In the genomic region with DNA sequence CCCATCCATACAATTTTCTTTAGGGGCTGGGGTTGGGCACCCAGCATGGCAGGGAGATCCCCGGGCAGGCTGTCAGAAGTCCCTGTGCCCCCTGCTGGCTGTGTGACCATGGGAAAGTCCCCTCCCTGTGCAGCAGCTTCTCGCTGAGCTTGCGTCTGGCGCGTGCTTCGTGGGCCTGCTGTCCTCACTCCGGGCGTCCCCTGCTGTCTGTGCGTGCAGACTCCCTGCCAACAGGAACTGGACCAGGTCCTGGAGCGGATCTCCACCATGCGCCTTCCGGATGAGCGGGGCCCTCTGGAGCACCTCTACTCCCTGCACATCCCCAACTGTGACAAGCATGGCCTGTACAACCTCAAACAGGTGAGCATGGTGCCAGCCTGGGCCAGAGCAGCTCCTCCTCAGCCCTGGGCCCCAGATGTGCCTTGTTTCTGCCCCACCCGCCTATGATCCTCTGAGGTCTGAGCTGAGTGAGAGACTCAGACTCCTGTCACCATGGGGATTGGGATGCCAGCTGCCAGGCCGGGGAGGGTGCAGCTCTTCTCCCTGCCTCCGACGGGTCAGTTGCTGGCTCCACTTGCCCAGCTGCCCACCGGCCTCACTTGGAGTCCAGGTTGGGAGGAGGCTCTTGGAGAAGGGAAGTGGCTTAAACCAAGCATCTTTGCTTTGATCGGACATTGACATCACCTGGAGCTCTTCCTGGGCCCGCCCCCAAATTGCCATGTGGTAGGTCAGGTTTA, we compare ENCODE assay signal across 2 cellular contexts.
TF ChIP-seq lines count a peak whose summit lies in the region.

No MANE protein-coding gene starts in this region.

TF ChIP-seq in WTC11, 78 proteins besides CTCF, POLR2A, EP300 and RAD21 (continued from another document):
- TF ChIP-seq, protein P1, sequence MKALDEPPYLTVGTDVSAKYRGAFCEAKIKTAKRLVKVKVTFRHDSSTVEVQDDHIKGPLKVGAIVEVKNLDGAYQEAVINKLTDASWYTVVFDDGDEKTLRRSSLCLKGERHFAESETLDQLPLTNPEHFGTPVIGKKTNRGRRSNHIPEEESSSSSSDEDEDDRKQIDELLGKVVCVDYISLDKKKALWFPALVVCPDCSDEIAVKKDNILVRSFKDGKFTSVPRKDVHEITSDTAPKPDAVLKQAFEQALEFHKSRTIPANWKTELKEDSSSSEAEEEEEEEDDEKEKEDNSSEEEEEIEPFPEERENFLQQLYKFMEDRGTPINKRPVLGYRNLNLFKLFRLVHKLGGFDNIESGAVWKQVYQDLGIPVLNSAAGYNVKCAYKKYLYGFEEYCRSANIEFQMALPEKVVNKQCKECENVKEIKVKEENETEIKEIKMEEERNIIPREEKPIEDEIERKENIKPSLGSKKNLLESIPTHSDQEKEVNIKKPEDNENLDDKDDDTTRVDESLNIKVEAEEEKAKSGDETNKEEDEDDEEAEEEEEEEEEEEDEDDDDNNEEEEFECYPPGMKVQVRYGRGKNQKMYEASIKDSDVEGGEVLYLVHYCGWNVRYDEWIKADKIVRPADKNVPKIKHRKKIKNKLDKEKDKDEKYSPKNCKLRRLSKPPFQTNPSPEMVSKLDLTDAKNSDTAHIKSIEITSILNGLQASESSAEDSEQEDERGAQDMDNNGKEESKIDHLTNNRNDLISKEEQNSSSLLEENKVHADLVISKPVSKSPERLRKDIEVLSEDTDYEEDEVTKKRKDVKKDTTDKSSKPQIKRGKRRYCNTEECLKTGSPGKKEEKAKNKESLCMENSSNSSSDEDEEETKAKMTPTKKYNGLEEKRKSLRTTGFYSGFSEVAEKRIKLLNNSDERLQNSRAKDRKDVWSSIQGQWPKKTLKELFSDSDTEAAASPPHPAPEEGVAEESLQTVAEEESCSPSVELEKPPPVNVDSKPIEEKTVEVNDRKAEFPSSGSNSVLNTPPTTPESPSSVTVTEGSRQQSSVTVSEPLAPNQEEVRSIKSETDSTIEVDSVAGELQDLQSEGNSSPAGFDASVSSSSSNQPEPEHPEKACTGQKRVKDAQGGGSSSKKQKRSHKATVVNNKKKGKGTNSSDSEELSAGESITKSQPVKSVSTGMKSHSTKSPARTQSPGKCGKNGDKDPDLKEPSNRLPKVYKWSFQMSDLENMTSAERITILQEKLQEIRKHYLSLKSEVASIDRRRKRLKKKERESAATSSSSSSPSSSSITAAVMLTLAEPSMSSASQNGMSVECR (CRISPR knock-in tag; IDR thresholded peaks at IDR 0.05; ENCODE audit: borderline replicate concordance) = no peak
- no peak for TF ChIP-seq ZNF138 (CRISPR knock-in tag; conservative IDR thresholded peaks at IDR 0.05)
- no peak for TF ChIP-seq RELA (CRISPR knock-in tag; IDR thresholded peaks at IDR 0.05; ENCODE audit: borderline replicate concordance)
- TF ChIP-seq KAT7 (CRISPR knock-in tag; IDR thresholded peaks at IDR 0.05; ENCODE audit: borderline replicate concordance) = no peak
- no peak for TF ChIP-seq NFYB (CRISPR knock-in tag; conservative IDR thresholded peaks at IDR 0.05; ENCODE audit: low read depth)

TF ChIP-seq in HepG2, 621 proteins besides CTCF, POLR2A, EP300 and RAD21 (continued from another document and continues in another):
- TF ChIP-seq ZNF563 (CRISPR knock-in tag; IDR thresholded peaks at IDR 0.05) (no peak), ZNF782 (CRISPR knock-in tag; IDR thresholded peaks at IDR 0.05; ENCODE audit: borderline replicate concordance) (0 out of 2 replicates have a peak, but pooled peaks have one; percentile 30), PITX1 (CRISPR knock-in tag; IDR thresholded peaks at IDR 0.05) (peak; percentile 37; the same call in 1 of the 2 replicates), ZNF17 (CRISPR knock-in tag; IDR thresholded peaks at IDR 0.05) (no peak), HOXA3 (CRISPR knock-in tag; IDR thresholded peaks at IDR 0.05) (peak; percentile 17; the same call in 1 of the 2 replicates), SETDB1 (CRISPR knock-in tag; IDR thresholded peaks at IDR 0.05; ENCODE audit: borderline replicate concordance) (0 out of 2 replicates have a peak, but pooled peaks have one; percentile 23), SP2 (CRISPR knock-in tag; IDR thresholded peaks at IDR 0.05) (0 out of 2 replicates have a peak, but pooled peaks have one; percentile 27), ZNF569 (CRISPR knock-in tag; IDR thresholded peaks at IDR 0.05; ENCODE audit: borderline replicate concordance) (no peak), MAFK (conservative IDR thresholded peaks at IDR 0.05 in 1 of 2, IDR thresholded peaks at IDR 0.05 in 1 of 2; ENCODE audit: low read length in 2 of 2) (0 out of 4 replicates have a peak, but pooled peaks have one; percentile 11 to 39), ZNF549 (CRISPR knock-in tag; IDR thresholded peaks at IDR 0.05) (no peak), SMC3 (IDR thresholded peaks at IDR 0.05; ENCODE audit: low read length) (peak; percentile 64), SALL1 (CRISPR knock-in tag; IDR thresholded peaks at IDR 0.05) (0 out of 2 replicates have a peak, but pooled peaks have one; percentile 13)
- TF ChIP-seq, protein P2, sequence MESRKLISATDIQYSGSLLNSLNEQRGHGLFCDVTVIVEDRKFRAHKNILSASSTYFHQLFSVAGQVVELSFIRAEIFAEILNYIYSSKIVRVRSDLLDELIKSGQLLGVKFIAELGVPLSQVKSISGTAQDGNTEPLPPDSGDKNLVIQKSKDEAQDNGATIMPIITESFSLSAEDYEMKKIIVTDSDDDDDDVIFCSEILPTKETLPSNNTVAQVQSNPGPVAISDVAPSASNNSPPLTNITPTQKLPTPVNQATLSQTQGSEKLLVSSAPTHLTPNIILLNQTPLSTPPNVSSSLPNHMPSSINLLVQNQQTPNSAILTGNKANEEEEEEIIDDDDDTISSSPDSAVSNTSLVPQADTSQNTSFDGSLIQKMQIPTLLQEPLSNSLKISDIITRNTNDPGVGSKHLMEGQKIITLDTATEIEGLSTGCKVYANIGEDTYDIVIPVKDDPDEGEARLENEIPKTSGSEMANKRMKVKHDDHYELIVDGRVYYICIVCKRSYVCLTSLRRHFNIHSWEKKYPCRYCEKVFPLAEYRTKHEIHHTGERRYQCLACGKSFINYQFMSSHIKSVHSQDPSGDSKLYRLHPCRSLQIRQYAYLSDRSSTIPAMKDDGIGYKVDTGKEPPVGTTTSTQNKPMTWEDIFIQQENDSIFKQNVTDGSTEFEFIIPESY (CRISPR knock-in tag; IDR thresholded peaks at IDR 0.05) = peak; percentile 81; the same call in 1 of the 2 replicates
- TF ChIP-seq, protein P3, sequence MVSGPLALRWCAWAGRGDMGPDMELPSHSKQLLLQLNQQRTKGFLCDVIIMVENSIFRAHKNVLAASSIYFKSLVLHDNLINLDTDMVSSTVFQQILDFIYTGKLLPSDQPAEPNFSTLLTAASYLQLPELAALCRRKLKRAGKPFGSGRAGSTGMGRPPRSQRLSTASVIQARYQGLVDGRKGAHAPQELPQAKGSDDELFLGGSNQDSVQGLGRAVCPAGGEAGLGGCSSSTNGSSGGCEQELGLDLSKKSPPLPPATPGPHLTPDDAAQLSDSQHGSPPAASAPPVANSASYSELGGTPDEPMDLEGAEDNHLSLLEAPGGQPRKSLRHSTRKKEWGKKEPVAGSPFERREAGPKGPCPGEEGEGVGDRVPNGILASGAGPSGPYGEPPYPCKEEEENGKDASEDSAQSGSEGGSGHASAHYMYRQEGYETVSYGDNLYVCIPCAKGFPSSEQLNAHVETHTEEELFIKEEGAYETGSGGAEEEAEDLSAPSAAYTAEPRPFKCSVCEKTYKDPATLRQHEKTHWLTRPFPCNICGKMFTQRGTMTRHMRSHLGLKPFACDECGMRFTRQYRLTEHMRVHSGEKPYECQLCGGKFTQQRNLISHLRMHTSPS (CRISPR knock-in tag; IDR thresholded peaks at IDR 0.05; ENCODE audit: low read depth) = 0 out of 2 replicates have a peak, but pooled peaks have one; percentile 32
- TF ChIP-seq, protein P4, sequence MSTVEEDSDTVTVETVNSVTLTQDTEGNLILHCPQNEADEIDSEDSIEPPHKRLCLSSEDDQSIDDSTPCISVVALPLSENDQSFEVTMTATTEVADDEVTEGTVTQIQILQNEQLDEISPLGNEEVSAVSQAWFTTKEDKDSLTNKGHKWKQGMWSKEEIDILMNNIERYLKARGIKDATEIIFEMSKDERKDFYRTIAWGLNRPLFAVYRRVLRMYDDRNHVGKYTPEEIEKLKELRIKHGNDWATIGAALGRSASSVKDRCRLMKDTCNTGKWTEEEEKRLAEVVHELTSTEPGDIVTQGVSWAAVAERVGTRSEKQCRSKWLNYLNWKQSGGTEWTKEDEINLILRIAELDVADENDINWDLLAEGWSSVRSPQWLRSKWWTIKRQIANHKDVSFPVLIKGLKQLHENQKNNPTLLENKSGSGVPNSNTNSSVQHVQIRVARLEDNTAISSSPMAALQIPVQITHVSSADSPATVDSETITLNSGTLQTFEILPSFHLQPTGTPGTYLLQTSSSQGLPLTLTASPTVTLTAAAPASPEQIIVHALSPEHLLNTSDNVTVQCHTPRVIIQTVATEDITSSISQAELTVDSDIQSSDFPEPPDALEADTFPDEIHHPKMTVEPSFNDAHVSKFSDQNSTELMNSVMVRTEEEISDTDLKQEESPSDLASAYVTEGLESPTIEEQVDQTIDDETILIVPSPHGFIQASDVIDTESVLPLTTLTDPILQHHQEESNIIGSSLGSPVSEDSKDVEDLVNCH (CRISPR knock-in tag; IDR thresholded peaks at IDR 0.05) = no peak
- TF ChIP-seq, protein P5, sequence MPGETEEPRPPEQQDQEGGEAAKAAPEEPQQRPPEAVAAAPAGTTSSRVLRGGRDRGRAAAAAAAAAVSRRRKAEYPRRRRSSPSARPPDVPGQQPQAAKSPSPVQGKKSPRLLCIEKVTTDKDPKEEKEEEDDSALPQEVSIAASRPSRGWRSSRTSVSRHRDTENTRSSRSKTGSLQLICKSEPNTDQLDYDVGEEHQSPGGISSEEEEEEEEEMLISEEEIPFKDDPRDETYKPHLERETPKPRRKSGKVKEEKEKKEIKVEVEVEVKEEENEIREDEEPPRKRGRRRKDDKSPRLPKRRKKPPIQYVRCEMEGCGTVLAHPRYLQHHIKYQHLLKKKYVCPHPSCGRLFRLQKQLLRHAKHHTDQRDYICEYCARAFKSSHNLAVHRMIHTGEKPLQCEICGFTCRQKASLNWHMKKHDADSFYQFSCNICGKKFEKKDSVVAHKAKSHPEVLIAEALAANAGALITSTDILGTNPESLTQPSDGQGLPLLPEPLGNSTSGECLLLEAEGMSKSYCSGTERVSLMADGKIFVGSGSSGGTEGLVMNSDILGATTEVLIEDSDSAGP (CRISPR knock-in tag; IDR thresholded peaks at IDR 0.05; ENCODE audit: borderline replicate concordance) = peak; percentile 41; the same call in 1 of the 2 replicates
- TF ChIP-seq, protein P6, sequence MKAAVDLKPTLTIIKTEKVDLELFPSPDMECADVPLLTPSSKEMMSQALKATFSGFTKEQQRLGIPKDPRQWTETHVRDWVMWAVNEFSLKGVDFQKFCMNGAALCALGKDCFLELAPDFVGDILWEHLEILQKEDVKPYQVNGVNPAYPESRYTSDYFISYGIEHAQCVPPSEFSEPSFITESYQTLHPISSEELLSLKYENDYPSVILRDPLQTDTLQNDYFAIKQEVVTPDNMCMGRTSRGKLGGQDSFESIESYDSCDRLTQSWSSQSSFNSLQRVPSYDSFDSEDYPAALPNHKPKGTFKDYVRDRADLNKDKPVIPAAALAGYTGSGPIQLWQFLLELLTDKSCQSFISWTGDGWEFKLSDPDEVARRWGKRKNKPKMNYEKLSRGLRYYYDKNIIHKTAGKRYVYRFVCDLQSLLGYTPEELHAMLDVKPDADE (CRISPR knock-in tag; IDR thresholded peaks at IDR 0.05) = no peak
- TF ChIP-seq, protein P7, sequence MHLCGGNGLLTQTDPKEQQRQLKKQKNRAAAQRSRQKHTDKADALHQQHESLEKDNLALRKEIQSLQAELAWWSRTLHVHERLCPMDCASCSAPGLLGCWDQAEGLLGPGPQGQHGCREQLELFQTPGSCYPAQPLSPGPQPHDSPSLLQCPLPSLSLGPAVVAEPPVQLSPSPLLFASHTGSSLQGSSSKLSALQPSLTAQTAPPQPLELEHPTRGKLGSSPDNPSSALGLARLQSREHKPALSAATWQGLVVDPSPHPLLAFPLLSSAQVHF (CRISPR knock-in tag; IDR thresholded peaks at IDR 0.05) = no peak
- TF ChIP-seq, protein P8, sequence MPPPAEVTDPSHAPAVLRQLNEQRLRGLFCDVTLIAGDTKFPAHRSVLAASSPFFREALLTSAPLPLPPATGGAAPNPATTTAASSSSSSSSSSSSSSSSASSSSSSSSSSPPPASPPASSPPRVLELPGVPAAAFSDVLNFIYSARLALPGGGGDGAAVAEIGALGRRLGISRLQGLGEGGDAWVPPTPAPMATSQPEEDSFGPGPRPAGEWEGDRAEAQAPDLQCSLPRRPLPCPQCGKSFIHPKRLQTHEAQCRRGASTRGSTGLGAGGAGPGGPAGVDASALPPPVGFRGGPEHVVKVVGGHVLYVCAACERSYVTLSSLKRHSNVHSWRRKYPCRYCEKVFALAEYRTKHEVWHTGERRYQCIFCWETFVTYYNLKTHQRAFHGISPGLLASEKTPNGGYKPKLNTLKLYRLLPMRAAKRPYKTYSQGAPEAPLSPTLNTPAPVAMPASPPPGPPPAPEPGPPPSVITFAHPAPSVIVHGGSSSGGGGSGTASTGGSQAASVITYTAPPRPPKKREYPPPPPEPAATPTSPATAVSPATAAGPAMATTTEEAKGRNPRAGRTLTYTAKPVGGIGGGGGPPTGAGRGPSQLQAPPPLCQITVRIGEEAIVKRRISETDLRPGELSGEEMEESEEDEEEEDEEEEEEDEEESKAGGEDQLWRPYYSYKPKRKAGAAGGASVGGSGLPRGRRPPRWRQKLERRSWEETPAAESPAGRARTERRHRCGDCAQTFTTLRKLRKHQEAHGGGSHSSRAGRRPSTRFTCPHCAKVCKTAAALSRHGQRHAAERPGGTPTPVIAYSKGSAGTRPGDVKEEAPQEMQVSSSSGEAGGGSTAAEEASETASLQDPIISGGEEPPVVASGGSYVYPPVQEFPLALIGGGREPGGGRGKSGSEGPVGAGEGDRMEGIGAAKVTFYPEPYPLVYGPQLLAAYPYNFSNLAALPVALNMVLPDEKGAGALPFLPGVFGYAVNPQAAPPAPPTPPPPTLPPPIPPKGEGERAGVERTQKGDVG (CRISPR knock-in tag; IDR thresholded peaks at IDR 0.05; ENCODE audit: borderline replicate concordance) = peak; percentile 87
- TF ChIP-seq, protein P9, sequence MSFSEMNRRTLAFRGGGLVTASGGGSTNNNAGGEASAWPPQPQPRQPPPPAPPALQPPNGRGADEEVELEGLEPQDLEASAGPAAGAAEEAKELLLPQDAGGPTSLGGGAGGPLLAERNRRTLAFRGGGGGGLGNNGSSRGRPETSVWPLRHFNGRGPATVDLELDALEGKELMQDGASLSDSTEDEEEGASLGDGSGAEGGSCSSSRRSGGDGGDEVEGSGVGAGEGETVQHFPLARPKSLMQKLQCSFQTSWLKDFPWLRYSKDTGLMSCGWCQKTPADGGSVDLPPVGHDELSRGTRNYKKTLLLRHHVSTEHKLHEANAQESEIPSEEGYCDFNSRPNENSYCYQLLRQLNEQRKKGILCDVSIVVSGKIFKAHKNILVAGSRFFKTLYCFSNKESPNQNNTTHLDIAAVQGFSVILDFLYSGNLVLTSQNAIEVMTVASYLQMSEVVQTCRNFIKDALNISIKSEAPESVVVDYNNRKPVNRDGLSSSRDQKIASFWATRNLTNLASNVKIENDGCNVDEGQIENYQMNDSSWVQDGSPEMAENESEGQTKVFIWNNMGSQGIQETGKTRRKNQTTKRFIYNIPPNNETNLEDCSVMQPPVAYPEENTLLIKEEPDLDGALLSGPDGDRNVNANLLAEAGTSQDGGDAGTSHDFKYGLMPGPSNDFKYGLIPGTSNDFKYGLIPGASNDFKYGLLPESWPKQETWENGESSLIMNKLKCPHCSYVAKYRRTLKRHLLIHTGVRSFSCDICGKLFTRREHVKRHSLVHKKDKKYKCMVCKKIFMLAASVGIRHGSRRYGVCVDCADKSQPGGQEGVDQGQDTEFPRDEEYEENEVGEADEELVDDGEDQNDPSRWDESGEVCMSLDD (CRISPR knock-in tag; IDR thresholded peaks at IDR 0.05; ENCODE audit: borderline replicate concordance) = no peak
- TF ChIP-seq, protein P10, sequence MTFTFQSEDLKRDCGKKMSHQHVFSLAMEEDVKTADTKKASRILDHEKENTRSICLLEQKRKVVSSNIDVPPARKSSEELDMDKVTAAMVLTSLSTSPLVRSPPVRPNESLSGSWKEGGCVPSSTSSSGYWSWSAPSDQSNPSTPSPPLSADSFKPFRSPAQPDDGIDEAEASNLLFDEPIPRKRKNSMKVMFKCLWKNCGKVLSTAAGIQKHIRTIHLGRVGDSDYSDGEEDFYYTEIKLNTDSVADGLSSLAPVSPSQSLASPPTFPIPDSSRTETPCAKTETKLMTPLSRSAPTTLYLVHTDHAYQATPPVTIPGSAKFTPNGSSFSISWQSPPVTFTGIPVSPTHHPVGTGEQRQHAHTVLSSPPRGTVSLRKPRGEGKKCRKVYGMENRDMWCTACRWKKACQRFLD (CRISPR knock-in tag; IDR thresholded peaks at IDR 0.05; ENCODE audit: borderline replicate concordance) = no peak
